Comparison of ENCODE assay signal across 14 cellular contexts in genomic region chr7:111650456-111650999, GRCh38.
A peak's percentile ranks its signal among the peaks of the same experiment; 100 is the strongest.
DNase-seq lines count a peak whose midpoint lies in the region; ATAC-seq, FAIRE-seq and TF ChIP-seq lines count a peak whose summit lies in the region.
"Had no signal": no experiment of that assay in that cellular context is flagged by ENCODE, and none has a peak within 500 bp of the region (broad histone marks: within the 10 kb centered on the region; RNA-seq: fewer than 3 reads in every experiment).

No MANE protein-coding gene starts in this region.

- peak; percentile 65 for FAIRE-seq in islet of Langerhans (lab: Jason Lieb, UNC)

- POLR2A ChIA-PET in BJ (lab: Charles Lee) (no interaction called here), OCI-LY7 (lab: Charles Lee) (no interaction called here)

- H3K27me3 ChIP-seq in BJ (ENCODE audit: control insufficient read depth, insufficient read depth, low read length): no peaks in the 10 kb centered on the region
- H3K27me3 ChIP-seq: upper lobe of left lung had no signal

- no peaks in the 10 kb centered on the region for H3K4me1 ChIP-seq in OCI-LY7 (ENCODE audit: insufficient read depth, low read length, poor library complexity, severe bottlenecking)
- H3K4me1 ChIP-seq: upper lobe of left lung had no signal

- H3K36me3 ChIP-seq in BJ (ENCODE audit: control insufficient read depth, insufficient read depth, low read length): no peaks in the 10 kb centered on the region
- no peaks in the 10 kb centered on the region for H3K36me3 ChIP-seq in OCI-LY7 (ENCODE audit: insufficient read depth, low read length)
- H3K36me3 ChIP-seq: upper lobe of left lung had no signal

- CTCF ChIA-PET in BJ (lab: Yijun Ruan, JAX) (no interaction called here), OCI-LY7 (lab: Charles Lee; ENCODE audit: unreplicated experiment) (no interaction called here)

- no peaks in the 10 kb centered on the region for H3K9me2 ChIP-seq in OCI-LY7 (ENCODE audit: insufficient read depth, low read length)

- H4K20me1 ChIP-seq in OCI-LY7 (ENCODE audit: insufficient read depth, low read length): no peaks in the 10 kb centered on the region

- H3K4me3 ChIP-seq in BJ (ENCODE audit: low read depth, low read length) (no peak overlapping the region), astrocyte of the spinal cord (ENCODE audit: low read depth, low read length) (no peak overlapping the region), OCI-LY7 (ENCODE audit: low read depth, low read length, poor library complexity, severe bottlenecking) (no peak overlapping the region)
- H3K4me3 ChIP-seq: coronary artery, upper lobe of left lung had no signal

- no TSS peak for BruUV-seq in OCI-LY7 (replicated peaks; lab: Mats Ljungman, UMichigan)

- intact Hi-C loops in OCI-LY7 (cut with micrococcal nuclease; ENCODE audit: unreplicated experiment): no loop called here

- no peak overlapping the region for H3K27ac ChIP-seq in OCI-LY7 (ENCODE audit: low read depth, low read length, poor library complexity, severe bottlenecking)
- H3K27ac ChIP-seq: coronary artery, upper lobe of left lung had no signal

- DNase-seq in BJ (ENCODE audit: low read depth) (peak; percentile 25), HT-29 (ENCODE audit: low spot score) (peak; percentile 64), astrocyte of the spinal cord (ENCODE audit: low read depth, low spot score) (peak; percentile 23), OCI-LY7 (ENCODE audit: low spot score) (no peak), cerebellum (ENCODE audit: low spot score) (no peak)
- no peak for DNase-seq in activated CD4-positive, alpha-beta T cell treated with anti-CD3 and anti-CD28 coated beads, Interleukin-2, amount 50 U/mL, for 4 hours
- DNase-seq: activated CD4-positive, alpha-beta T cell treated with anti-CD3 and anti-CD28 coated beads for 4 hours; activated naive CD4-positive, alpha-beta T cell treated with Interleukin-2 at 50 U/mL for 16 hours; midbrain; NCI-H774; upper lobe of left lung had no signal

- H3K79me2 ChIP-seq in OCI-LY7 (ENCODE audit: insufficient read depth, low read depth, low read length): no peaks in the 10 kb centered on the region

- H3K9me3 ChIP-seq in OCI-LY7 (ENCODE audit: low read length): no peaks in the 10 kb centered on the region
- H3K9me3 ChIP-seq: upper lobe of left lung had no signal

- in situ Hi-C loops in astrocyte of the spinal cord (cut with HindIII; ENCODE audit: low sequenced_read_pairs): no loop called here

- no peak overlapping the region for H3K4me2 ChIP-seq in OCI-LY7 (ENCODE audit: low read length)

- ATAC-seq in HG03354 (IDR thresholded peaks at IDR 0.05; ENCODE audit: poor library complexity, severe bottlenecking, unreplicated experiment): no peak

- H2AFZ ChIP-seq in OCI-LY7 (ENCODE audit: low read length): no peak overlapping the region

- TF ChIP-seq CTCF in BJ (IDR thresholded peaks at IDR 0.05; ENCODE audit: insufficient read depth, low read depth, low read length) (no peak), astrocyte of the spinal cord (IDR thresholded peaks at IDR 0.05; ENCODE audit: low read depth, low read length) (no peak), OCI-LY7 (conservative IDR thresholded peaks at IDR 0.05; ENCODE audit: low read length) (no peak)

Comparison
In these comparisons a context has a peak if more than half of its experiments do, and no peak if none do; other contexts are left out.
1. DNase-seq: peak in BJ (single experiment), HT-29 (single experiment) and astrocyte of the spinal cord (single experiment); none in OCI-LY7 (single experiment), activated CD4-positive, alpha-beta T cell treated with anti-CD3 and anti-CD28 coated beads, Interleukin-2, amount 50 U/mL, for 4 hours (0 of 2) and cerebellum (single experiment).